Comparison of ENCODE assay signal across 22 cellular contexts in the genomic region with DNA sequence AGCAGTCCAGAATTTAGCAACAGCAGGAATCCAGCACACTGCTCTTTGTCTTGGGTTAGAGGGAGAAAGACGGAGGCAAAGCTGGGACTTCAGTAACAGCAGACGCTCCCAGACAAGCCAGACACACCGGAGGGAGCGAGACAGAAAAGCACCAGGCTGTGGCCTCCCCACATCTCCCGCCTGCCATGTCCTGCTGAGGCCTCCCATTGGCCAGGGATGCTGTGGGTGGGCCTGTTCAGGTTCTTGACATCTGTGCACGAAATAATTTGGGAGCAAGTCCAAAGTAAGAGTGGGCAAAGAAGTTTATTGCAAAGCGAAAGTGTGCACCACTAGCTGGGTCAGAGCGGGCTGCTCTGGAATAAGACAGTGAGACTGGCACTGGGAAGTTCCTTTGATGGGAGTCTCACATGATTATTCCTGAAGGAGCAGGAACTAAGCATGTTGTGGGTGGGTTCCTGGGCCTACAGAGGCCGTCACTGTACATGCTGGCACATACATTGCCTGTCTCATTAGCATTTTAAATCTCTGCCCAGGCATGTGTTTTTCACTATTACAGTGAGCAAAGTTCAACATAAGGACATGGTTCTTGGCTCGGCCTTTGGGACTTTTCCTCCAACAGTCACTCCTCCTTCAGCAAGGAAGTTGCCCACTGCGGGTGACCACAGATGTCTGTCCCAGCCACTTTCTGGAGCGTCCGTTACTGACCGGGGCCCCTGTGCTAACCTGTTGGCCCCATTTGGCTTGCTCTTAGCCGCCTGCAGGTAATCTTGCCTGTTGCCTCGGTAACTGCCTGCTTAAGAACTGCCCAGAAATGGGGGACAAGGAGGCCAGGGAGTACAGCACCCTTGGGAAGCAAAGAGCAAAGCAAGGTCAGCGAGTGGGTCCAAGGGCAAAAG.
DNase-seq lines count a peak whose midpoint lies in the region; ATAC-seq and TF ChIP-seq lines count a peak whose summit lies in the region.
"Had no signal": no experiment of that assay in that cellular context is flagged by ENCODE, and none has a peak within 500 bp of the region (broad histone marks: within the 10 kb centered on the region; RNA-seq: fewer than 3 reads in every experiment).

No MANE protein-coding gene starts in this region.

- H3K4me3 Mint-ChIP-seq in nephron progenitor cell (peak overlapping the region; percentile 23), MCF 10A (ENCODE audit: unreplicated experiment) (no peak overlapping the region)
- H3K4me3 Mint-ChIP-seq: activated CD8-positive, alpha-beta T cell treated with anti-CD3 and anti-CD28 coated beads for 36 hours; activated naive CD8-positive, alpha-beta T cell treated with anti-CD3 and anti-CD28 coated beads for 36 hours; dendritic cell treated with granulocyte-macrophage colony-stimulating factor and Interleukin-4, amounts not matched to agents 40 ng/mL and 50 ng/mL, for 4 days had no signal

- H2AFZ ChIP-seq in MM.1S (ENCODE audit: low read length), result no peak overlapping the region

- ATAC-seq in HG02588 (IDR thresholded peaks at IDR 0.05; ENCODE audit: unreplicated experiment), result no peak
- ATAC-seq: activated CD8-positive, alpha-beta T cell treated with anti-CD3 and anti-CD28 coated beads for 36 hours; left lobe of liver; upper lobe of right lung had no signal

- no TSS peak for BruUV-seq in MCF 10A (replicated peaks; lab: Mats Ljungman, UMichigan)

- H3K9me2 ChIP-seq in MM.1S (replicated peaks; ENCODE audit: insufficient read depth, low read length), result no peaks in the 10 kb centered on the region

- H3K9me3 Mint-ChIP-seq in nephron progenitor cell (no peaks in the 10 kb centered on the region), MCF 10A (ENCODE audit: unreplicated experiment) (no peaks in the 10 kb centered on the region)
- H3K9me3 Mint-ChIP-seq: activated CD8-positive, alpha-beta T cell treated with anti-CD3 and anti-CD28 coated beads for 36 hours; activated naive CD8-positive, alpha-beta T cell treated with anti-CD3 and anti-CD28 coated beads for 36 hours; dendritic cell treated with granulocyte-macrophage colony-stimulating factor and Interleukin-4, amounts not matched to agents 40 ng/mL and 50 ng/mL, for 4 days had no signal

- H3K4me1 ChIP-seq in MM.1S (ENCODE audit: low read length) (no peaks in the 10 kb centered on the region), testis (peaks cover 25% of the 10 kb centered on the region)
- H3K4me1 ChIP-seq: ascending aorta, upper lobe of right lung had no signal

- no peak overlapping the region for H3K27ac ChIP-seq in MM.1S (ENCODE audit: low read length)
- no peak overlapping the region for H3K27ac ChIP-seq in testis
- H3K27ac ChIP-seq in brain microvascular endothelial cell, result no peak overlapping the region
- H3K27ac ChIP-seq: ascending aorta, HL-60, upper lobe of right lung had no signal

- 82 to 85% methylated on average over 16 to 17 of the region's 17 CpGs for WGBS in testis, 2 donors

- no peaks in the 10 kb centered on the region for H3K36me3 Mint-ChIP-seq in nephron progenitor cell (ENCODE audit: low read depth)
- peaks cover 4% of the 10 kb centered on the region for H3K36me3 Mint-ChIP-seq in MCF 10A (ENCODE audit: insufficient read depth, unreplicated experiment)
- H3K36me3 Mint-ChIP-seq: activated naive CD8-positive, alpha-beta T cell treated with anti-CD3 and anti-CD28 coated beads for 36 hours had no signal

- H3K9me3 ChIP-seq in MM.1S (replicated peaks; ENCODE audit: insufficient read depth, low read length) (no peaks in the 10 kb centered on the region), testis (no peaks in the 10 kb centered on the region)
- H3K9me3 ChIP-seq: ascending aorta, upper lobe of right lung had no signal

- no peak overlapping the region for H3K9ac ChIP-seq in MM.1S (ENCODE audit: low read length)

- POLR2A ChIA-PET in MCF 10A (lab: Yijun Ruan, JAX), result no interaction called here

- DNase-seq in MM.1S (no peak), SK-N-DZ (ENCODE audit: low spot score) (peak; percentile 52), nephron progenitor cell (no peak), testis (peak; percentile 12), MCF 10A (ENCODE audit: unreplicated experiment) (no peak), brain microvascular endothelial cell (no peak)
- DNase-seq: activated CD4-positive, CD25-positive, alpha-beta regulatory T cell treated with anti-CD3 and anti-CD28 coated beads, Interleukin-2, amount 50 U/mL, for 72 hours; activated CD8-positive, alpha-beta T cell treated with anti-CD3 and anti-CD28 coated beads for 36 hours; activated naive CD8-positive, alpha-beta T cell treated with anti-CD3 and anti-CD28 coated beads for 36 hours; central memory CD4-positive, alpha-beta T cell; Karpas-422; mesenchymal stem cell; NCI-H146; stimulated activated CD4-positive, alpha-beta T cell treated with anti-CD3 and anti-CD28 coated beads, Interleukin-1b, Interleukin-23, amount 100 ng/mL, for 48 hours; stimulated activated CD8-positive, alpha-beta memory T cell treated with anti-CD3 and anti-CD28 coated beads, Interleukin-4, amount 100 ng/mL, for 48 hours; T-helper 2 cell; upper lobe of right lung had no signal

- H3K27me3 Mint-ChIP-seq in nephron progenitor cell (ENCODE audit: low read depth, poor library complexity), result peaks cover 29% of the 10 kb centered on the region
- peaks cover 4% of the 10 kb centered on the region for H3K27me3 Mint-ChIP-seq in MCF 10A (ENCODE audit: insufficient read depth, unreplicated experiment)
- H3K27me3 Mint-ChIP-seq: activated CD8-positive, alpha-beta T cell treated with anti-CD3 and anti-CD28 coated beads for 36 hours; activated naive CD8-positive, alpha-beta T cell treated with anti-CD3 and anti-CD28 coated beads for 36 hours had no signal

- H3K79me2 ChIP-seq in MM.1S (ENCODE audit: low read length), result no peaks in the 10 kb centered on the region

- no peaks in the 10 kb centered on the region for H3F3A ChIP-seq in MM.1S (ENCODE audit: insufficient read depth, low read length)

- intact Hi-C loops in testis (cut with DNase I; ENCODE audit: low total_unique reads), result no loop called here
- intact Hi-C loops in MCF 10A (cut with micrococcal nuclease), result no loop called here

- H3K36me3 ChIP-seq in MM.1S (replicated peaks; ENCODE audit: insufficient read depth, low read length) (no peaks in the 10 kb centered on the region), testis (ENCODE audit: low read depth, missing control alignments) (no peaks in the 10 kb centered on the region), brain microvascular endothelial cell (replicated peaks) (no peaks in the 10 kb centered on the region)
- H3K36me3 ChIP-seq: ascending aorta, upper lobe of right lung had no signal

- H3K27me3 ChIP-seq in MM.1S (replicated peaks; ENCODE audit: insufficient read depth, low read length), result no peaks in the 10 kb centered on the region; the same call in 1 of the 2 replicates
- no peaks in the 10 kb centered on the region for H3K27me3 ChIP-seq in testis
- no peaks in the 10 kb centered on the region for H3K27me3 ChIP-seq in brain microvascular endothelial cell (replicated peaks)
- H3K27me3 ChIP-seq: ascending aorta, upper lobe of right lung had no signal

- no peak overlapping the region for H3K27ac Mint-ChIP-seq in nephron progenitor cell
- H3K27ac Mint-ChIP-seq in MCF 10A (ENCODE audit: low read depth, unreplicated experiment), result no peak overlapping the region
- H3K27ac Mint-ChIP-seq: activated CD8-positive, alpha-beta T cell treated with anti-CD3 and anti-CD28 coated beads for 36 hours; activated naive CD8-positive, alpha-beta T cell treated with anti-CD3 and anti-CD28 coated beads for 36 hours; dendritic cell treated with granulocyte-macrophage colony-stimulating factor and Interleukin-4, amounts not matched to agents 40 ng/mL and 50 ng/mL, for 4 days had no signal

- peaks cover 21% of the 10 kb centered on the region for H3K4me1 Mint-ChIP-seq in nephron progenitor cell
- H3K4me1 Mint-ChIP-seq in MCF 10A (ENCODE audit: insufficient read depth, unreplicated experiment), result no peaks in the 10 kb centered on the region
- H3K4me1 Mint-ChIP-seq: activated naive CD8-positive, alpha-beta T cell treated with anti-CD3 and anti-CD28 coated beads for 36 hours had no signal

- CTCF ChIA-PET in MCF 10A (lab: Yijun Ruan, JAX), result interaction anchor here (0.6 kb wide), 1 partner anchor 1362 kb away, joined by 4 read pairs; no protein-coding TSS in a partner anchor

- H3K4me3 ChIP-seq in MM.1S (ENCODE audit: low read length), result peak overlapping the region; percentile 27; the same call in 1 of the 2 replicates
- no peak overlapping the region for H3K4me3 ChIP-seq in testis
- H3K4me3 ChIP-seq in brain microvascular endothelial cell (ENCODE audit: low read depth, low read length), result no peak overlapping the region
- H3K4me3 ChIP-seq: ascending aorta, upper lobe of right lung had no signal

- TF ChIP-seq POLR2A in testis (IDR thresholded peaks at IDR 0.05), result no peak

- TF ChIP-seq CTCF in MM.1S (IDR thresholded peaks at IDR 0.05; ENCODE audit: low read length), result no peak
- TF ChIP-seq CTCF in nephron progenitor cell (IDR thresholded peaks at IDR 0.05), result no peak
- no peak for TF ChIP-seq CTCF in testis (IDR thresholded peaks at IDR 0.05)
- TF ChIP-seq CTCF in MCF 10A (IDR thresholded peaks at IDR 0.05; ENCODE audit: unreplicated experiment), result no peak
- TF ChIP-seq CTCF in brain microvascular endothelial cell (IDR thresholded peaks at IDR 0.05; ENCODE audit: low read depth, low read length, missing control alignments), result no peak

- in situ Hi-C loops in brain microvascular endothelial cell (cut with HindIII; ENCODE audit: low pct_ligation_motif_present, low sequenced_read_pairs), result no loop called here

- H3K4me2 ChIP-seq in MM.1S (ENCODE audit: low read depth, low read length), result peak overlapping the region; percentile 49

- no peaks in the 10 kb centered on the region for H4K20me1 ChIP-seq in MM.1S (ENCODE audit: insufficient read depth, low read length)

Comparison
In these comparisons a context has a peak if more than half of its experiments do, and no peak if none do; other contexts are left out.
1. DNase-seq: peak in SK-N-DZ (single experiment) and testis (single experiment); none in MM.1S (single experiment), nephron progenitor cell (single experiment), MCF 10A (single experiment) and brain microvascular endothelial cell (single experiment).